2 cellular contexts compared by ENCODE assay signal in the genomic region with DNA sequence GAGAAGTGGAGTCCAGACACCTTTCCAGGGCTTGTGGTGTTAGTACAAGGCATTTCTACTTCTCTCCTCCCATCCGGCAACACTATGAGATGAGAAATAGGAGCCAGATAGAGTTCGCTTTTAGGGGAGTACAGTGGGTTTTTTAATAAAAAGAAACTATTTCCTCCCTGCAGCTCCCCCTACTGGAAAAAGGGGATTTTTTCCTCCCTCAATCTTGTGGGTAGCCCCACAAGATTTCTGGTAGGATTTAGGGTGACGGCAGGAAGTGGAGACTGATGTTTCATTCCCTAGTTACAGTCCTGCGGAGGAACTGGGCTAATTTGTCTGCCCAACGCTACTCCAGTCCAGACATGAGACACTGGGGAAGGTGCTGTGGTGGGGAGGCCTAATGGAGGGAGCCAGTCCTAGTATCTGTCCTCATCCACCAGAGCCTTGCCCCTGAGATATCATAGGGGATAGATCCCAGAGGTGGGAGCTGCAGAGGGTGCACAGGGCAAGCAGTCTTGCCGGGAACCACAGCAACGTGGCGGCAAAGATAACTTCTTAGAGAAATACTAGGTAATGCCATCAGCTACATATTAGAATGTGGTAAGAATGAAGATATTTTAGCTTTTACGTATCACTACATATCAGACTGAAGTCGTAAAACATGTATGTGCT.
TF ChIP-seq lines count a peak whose summit lies in the region.

No MANE protein-coding gene starts in this region.

TF ChIP-seq in IMR-90, 13 proteins besides CTCF, POLR2A, EP300 and RAD21:
- no peak for TF ChIP-seq NFE2L2 (IDR thresholded peaks at IDR 0.05; ENCODE audit: low read depth, low read length)
- TF ChIP-seq SMC3 (IDR thresholded peaks at IDR 0.05; ENCODE audit: low read depth, low read length), result no peak
- TF ChIP-seq CEBPB (IDR thresholded peaks at IDR 0.05; ENCODE audit: low read depth, low read length), result no peak
- no peak for TF ChIP-seq MAFK (IDR thresholded peaks at IDR 0.05; ENCODE audit: low read depth, low read length)
- no peak for TF ChIP-seq FOS (IDR thresholded peaks at IDR 0.05; ENCODE audit: low read depth, low read length)
- no peak for TF ChIP-seq RCOR1 (IDR thresholded peaks at IDR 0.05; ENCODE audit: insufficient replicate concordance, low read length)
- no peak for TF ChIP-seq CHD1 (IDR thresholded peaks at IDR 0.05; ENCODE audit: low read depth, low read length)
- TF ChIP-seq, protein P1, sequence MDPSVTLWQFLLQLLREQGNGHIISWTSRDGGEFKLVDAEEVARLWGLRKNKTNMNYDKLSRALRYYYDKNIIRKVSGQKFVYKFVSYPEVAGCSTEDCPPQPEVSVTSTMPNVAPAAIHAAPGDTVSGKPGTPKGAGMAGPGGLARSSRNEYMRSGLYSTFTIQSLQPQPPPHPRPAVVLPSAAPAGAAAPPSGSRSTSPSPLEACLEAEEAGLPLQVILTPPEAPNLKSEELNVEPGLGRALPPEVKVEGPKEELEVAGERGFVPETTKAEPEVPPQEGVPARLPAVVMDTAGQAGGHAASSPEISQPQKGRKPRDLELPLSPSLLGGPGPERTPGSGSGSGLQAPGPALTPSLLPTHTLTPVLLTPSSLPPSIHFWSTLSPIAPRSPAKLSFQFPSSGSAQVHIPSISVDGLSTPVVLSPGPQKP (IDR thresholded peaks at IDR 0.05; ENCODE audit: borderline replicate concordance, low read depth, low read length), result no peak
- no peak for TF ChIP-seq BHLHE40 (IDR thresholded peaks at IDR 0.05; ENCODE audit: low read depth, low read length)
- no peak for TF ChIP-seq MXI1 (IDR thresholded peaks at IDR 0.05; ENCODE audit: borderline replicate concordance, low read depth, low read length)
- TF ChIP-seq MAZ (IDR thresholded peaks at IDR 0.05; ENCODE audit: borderline replicate concordance, low read depth, low read length), result no peak
- TF ChIP-seq RFX5 (IDR thresholded peaks at IDR 0.05; ENCODE audit: low read depth, low read length), result no peak
- TF ChIP-seq, protein P2, sequence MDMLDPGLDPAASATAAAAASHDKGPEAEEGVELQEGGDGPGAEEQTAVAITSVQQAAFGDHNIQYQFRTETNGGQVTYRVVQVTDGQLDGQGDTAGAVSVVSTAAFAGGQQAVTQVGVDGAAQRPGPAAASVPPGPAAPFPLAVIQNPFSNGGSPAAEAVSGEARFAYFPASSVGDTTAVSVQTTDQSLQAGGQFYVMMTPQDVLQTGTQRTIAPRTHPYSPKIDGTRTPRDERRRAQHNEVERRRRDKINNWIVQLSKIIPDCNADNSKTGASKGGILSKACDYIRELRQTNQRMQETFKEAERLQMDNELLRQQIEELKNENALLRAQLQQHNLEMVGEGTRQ (IDR thresholded peaks at IDR 0.05; ENCODE audit: low read depth, low read length), result no peak

TF ChIP-seq in K562, 482 proteins besides CTCF, POLR2A, EP300 and RAD21:
- TF ChIP-seq POLR3G (IDR thresholded peaks at IDR 0.05; ENCODE audit: extremely low read depth, insufficient read length, insufficient replicate concordance) (no peak), MCM3 (IDR thresholded peaks at IDR 0.05) (no peak), MTF1 (CRISPR knock-in tag; IDR thresholded peaks at IDR 0.05; ENCODE audit: borderline replicate concordance) (no peak), ZNF79 (CRISPR knock-in tag; IDR thresholded peaks at IDR 0.05; ENCODE audit: low read depth) (no peak), PHB2 (IDR thresholded peaks at IDR 0.05; ENCODE audit: low read depth) (no peak), NRF1 (conservative IDR thresholded peaks at IDR 0.05 in 1 of 2, IDR thresholded peaks at IDR 0.05 in 1 of 2) (no peak), ZNF165 (CRISPR knock-in tag; IDR thresholded peaks at IDR 0.05; ENCODE audit: borderline replicate concordance) (no peak), ILF3 (IDR thresholded peaks at IDR 0.05; ENCODE audit: borderline replicate concordance) (no peak), MCM2 (IDR thresholded peaks at IDR 0.05; ENCODE audit: low read depth) (no peak), HDAC6 (IDR thresholded peaks at IDR 0.05; ENCODE audit: low read depth, low read length) (no peak), CBFA2T2 (conservative IDR thresholded peaks at IDR 0.05) (no peak), MAFK (IDR thresholded peaks at IDR 0.05; ENCODE audit: low read length) (no peak), KDM5B (IDR thresholded peaks at IDR 0.05; ENCODE audit: insufficient replicate concordance, low read depth, low read length) (no peak)
- TF ChIP-seq, protein P3, sequence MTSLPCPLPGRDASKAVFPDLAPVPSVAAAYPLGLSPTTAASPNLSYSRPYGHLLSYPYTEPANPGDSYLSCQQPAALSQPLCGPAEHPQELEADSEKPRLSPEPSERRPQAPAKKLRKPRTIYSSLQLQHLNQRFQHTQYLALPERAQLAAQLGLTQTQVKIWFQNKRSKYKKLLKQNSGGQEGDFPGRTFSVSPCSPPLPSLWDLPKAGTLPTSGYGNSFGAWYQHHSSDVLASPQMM (CRISPR knock-in tag; IDR thresholded peaks at IDR 0.05), result no peak
